In genomic region chr1:98054367-98054701, GRCh38 we compare ENCODE assay signal across 8 cellular contexts.
A peak's percentile ranks its signal among the peaks of the same experiment; 100 is the strongest.
DNase-seq lines count a peak whose midpoint lies in the region; ATAC-seq and TF ChIP-seq lines count a peak whose summit lies in the region.

No MANE protein-coding gene starts in this region.

- no TSS peak for BruUV-seq in Caco-2 (replicated peaks; lab: Mats Ljungman, UMichigan)

- ATAC-seq in stimulated activated effector memory CD8-positive, alpha-beta T cell treated with anti-CD3 and anti-CD28 coated beads, Interleukin-12 subunit alpha, Interleukin-12 subunit beta, amount 100 ng/mL, for 72 hours, result no peak
- no peak for ATAC-seq in GM18517 (IDR thresholded peaks at IDR 0.05; ENCODE audit: unreplicated experiment)

- CTCF ChIA-PET in activated CD4-positive, alpha-beta memory T cell treated with anti-CD3 and anti-CD28 coated beads, Interleukin-2, amount 10 ng/mL, durations not matched to agents 7 days and 5 days (lab: Charles Lee), result interaction anchor here (0.9 to 2.0 kb wide), 9 partner anchors 10 to 1089 kb away, joined by 3 to 18 read pairs (median 3); no protein-coding TSS in a partner anchor
- CTCF ChIA-PET in Caco-2 (lab: Charles Lee), result no interaction called here

- in situ Hi-C loops in GM13977 (cut with MboI; ENCODE audit: low pct_unique_long_range_greater_than_20kb, low sequenced_read_pairs, unreplicated experiment), result loop anchor here (25.0 kb wide), 1 partner anchor 1092 kb away; no protein-coding TSS in a partner anchor

- H3K27me3 Mint-ChIP-seq in T-helper 1 cell treated with Interleukin-12 subunit alpha and Interleukin-12 subunit beta and Interleukin-4 antibody, amounts not matched to agents 30 μg/mL and 1 μg/mL, for 36 hours (ENCODE audit: low read depth), result peaks cover 89% of the 10 kb centered on the region
- peaks cover 69% of the 10 kb centered on the region for H3K27me3 Mint-ChIP-seq in activated CD4-positive, alpha-beta memory T cell treated with anti-CD3 and anti-CD28 coated beads, Interleukin-2, amount 10 ng/mL, durations not matched to agents 7 days and 5 days
- no peaks in the 10 kb centered on the region for H3K27me3 Mint-ChIP-seq in Caco-2 (ENCODE audit: insufficient read depth, unreplicated experiment)

- peaks cover 3% of the 10 kb centered on the region; the same call in 1 of the 2 replicates for H3K4me1 ChIP-seq in Caco-2

- DNase-seq in T-helper 1 cell (no peak), Caco-2 (no peak), GM13977 (ENCODE audit: low spot score) (no peak)
- no peak for DNase-seq in activated CD4-positive, alpha-beta memory T cell treated with anti-CD3 and anti-CD28 coated beads, Interleukin-2, amount 10 ng/mL, durations not matched to agents 7 days and 5 days
- DNase-seq in stimulated activated effector memory CD8-positive, alpha-beta T cell treated with anti-CD3 and anti-CD28 coated beads, Interleukin-12 subunit alpha, Interleukin-12 subunit beta, amount 100 ng/mL, for 72 hours (ENCODE audit: low spot score in 2 of 2), result no peak

- no peaks in the 10 kb centered on the region for H3K36me3 ChIP-seq in Caco-2 (ENCODE audit: control insufficient read depth, insufficient read depth, low read length)

- peak overlapping the region; percentile 49 for H3K4me3 Mint-ChIP-seq in T-helper 1 cell treated with Interleukin-12 subunit alpha and Interleukin-12 subunit beta and Interleukin-4 antibody, amounts not matched to agents 30 μg/mL and 1 μg/mL, for 36 hours
- peak overlapping the region; percentile 31 for H3K4me3 Mint-ChIP-seq in activated CD4-positive, alpha-beta memory T cell treated with anti-CD3 and anti-CD28 coated beads, Interleukin-2, amount 10 ng/mL, durations not matched to agents 7 days and 5 days
- H3K4me3 Mint-ChIP-seq in stimulated activated effector memory CD8-positive, alpha-beta T cell treated with anti-CD3 and anti-CD28 coated beads, Interleukin-12 subunit alpha, Interleukin-12 subunit beta, amount 100 ng/mL, for 72 hours, result peak overlapping the region; percentile 76
- H3K4me3 Mint-ChIP-seq in Caco-2 (ENCODE audit: unreplicated experiment), result no peak overlapping the region

- no peaks in the 10 kb centered on the region for H3K9me3 ChIP-seq in Caco-2

- H3K4me1 Mint-ChIP-seq in T-helper 1 cell treated with Interleukin-12 subunit alpha and Interleukin-12 subunit beta and Interleukin-4 antibody, amounts not matched to agents 30 μg/mL and 1 μg/mL, for 36 hours (ENCODE audit: low read depth), result peaks cover 13% of the 10 kb centered on the region
- peaks cover 17% of the 10 kb centered on the region for H3K4me1 Mint-ChIP-seq in activated CD4-positive, alpha-beta memory T cell treated with anti-CD3 and anti-CD28 coated beads, Interleukin-2, amount 10 ng/mL, durations not matched to agents 7 days and 5 days
- H3K4me1 Mint-ChIP-seq in stimulated activated effector memory CD8-positive, alpha-beta T cell treated with anti-CD3 and anti-CD28 coated beads, Interleukin-12 subunit alpha, Interleukin-12 subunit beta, amount 100 ng/mL, for 72 hours, result peaks cover 21% of the 10 kb centered on the region
- peaks cover 7% of the 10 kb centered on the region for H3K4me1 Mint-ChIP-seq in Caco-2 (ENCODE audit: low read depth, unreplicated experiment)

- POLR2A ChIA-PET in activated CD4-positive, alpha-beta memory T cell treated with anti-CD3 and anti-CD28 coated beads, Interleukin-2, amount 10 ng/mL, durations not matched to agents 7 days and 5 days (lab: Charles Lee), result no interaction called here
- POLR2A ChIA-PET in Caco-2 (lab: Charles Lee), result no interaction called here

- H3K9me3 Mint-ChIP-seq in T-helper 1 cell treated with Interleukin-12 subunit alpha and Interleukin-12 subunit beta and Interleukin-4 antibody, amounts not matched to agents 30 μg/mL and 1 μg/mL, for 36 hours, result no peaks in the 10 kb centered on the region
- no peaks in the 10 kb centered on the region for H3K9me3 Mint-ChIP-seq in activated CD4-positive, alpha-beta memory T cell treated with anti-CD3 and anti-CD28 coated beads, Interleukin-2, amount 10 ng/mL, durations not matched to agents 7 days and 5 days
- no peaks in the 10 kb centered on the region for H3K9me3 Mint-ChIP-seq in stimulated activated effector memory CD8-positive, alpha-beta T cell treated with anti-CD3 and anti-CD28 coated beads, Interleukin-12 subunit alpha, Interleukin-12 subunit beta, amount 100 ng/mL, for 72 hours
- peaks cover 10% of the 10 kb centered on the region for H3K9me3 Mint-ChIP-seq in Caco-2 (ENCODE audit: unreplicated experiment)

- H3K36me3 Mint-ChIP-seq in T-helper 1 cell treated with Interleukin-12 subunit alpha and Interleukin-12 subunit beta and Interleukin-4 antibody, amounts not matched to agents 30 μg/mL and 1 μg/mL, for 36 hours (ENCODE audit: low read depth), result no peaks in the 10 kb centered on the region
- H3K36me3 Mint-ChIP-seq in activated CD4-positive, alpha-beta memory T cell treated with anti-CD3 and anti-CD28 coated beads, Interleukin-2, amount 10 ng/mL, durations not matched to agents 7 days and 5 days (ENCODE audit: low read depth), result peaks cover 3% of the 10 kb centered on the region
- peaks cover 7% of the 10 kb centered on the region for H3K36me3 Mint-ChIP-seq in stimulated activated effector memory CD8-positive, alpha-beta T cell treated with anti-CD3 and anti-CD28 coated beads, Interleukin-12 subunit alpha, Interleukin-12 subunit beta, amount 100 ng/mL, for 72 hours
- H3K36me3 Mint-ChIP-seq in Caco-2 (ENCODE audit: insufficient read depth, unreplicated experiment), result no peaks in the 10 kb centered on the region

- H3K4me3 ChIP-seq in iPS-11a (ENCODE audit: low read depth, low read length) (peak overlapping the region; percentile 33), Caco-2 (ENCODE audit: low read depth, low read length) (no peak overlapping the region)

- H3K27ac Mint-ChIP-seq in T-helper 1 cell treated with Interleukin-12 subunit alpha and Interleukin-12 subunit beta and Interleukin-4 antibody, amounts not matched to agents 30 μg/mL and 1 μg/mL, for 36 hours, result no peak overlapping the region
- no peak overlapping the region for H3K27ac Mint-ChIP-seq in activated CD4-positive, alpha-beta memory T cell treated with anti-CD3 and anti-CD28 coated beads, Interleukin-2, amount 10 ng/mL, durations not matched to agents 7 days and 5 days
- no peak overlapping the region for H3K27ac Mint-ChIP-seq in stimulated activated effector memory CD8-positive, alpha-beta T cell treated with anti-CD3 and anti-CD28 coated beads, Interleukin-12 subunit alpha, Interleukin-12 subunit beta, amount 100 ng/mL, for 72 hours
- H3K27ac Mint-ChIP-seq in Caco-2 (ENCODE audit: unreplicated experiment), result no peak overlapping the region

- TF ChIP-seq CTCF in Caco-2 (IDR thresholded peaks at IDR 0.05; ENCODE audit: insufficient read depth in 1 of 2, low read depth in 1 of 2, low read length in 1 of 2, severe bottlenecking in 1 of 2, unreplicated experiment in 1 of 2) (no peak), GM13977 (IDR thresholded peaks at IDR 0.05; ENCODE audit: extremely low read depth, insufficient read depth, missing control alignments) (no peak)

- H3K27me3 ChIP-seq in Caco-2 (replicated peaks; ENCODE audit: control insufficient read depth, insufficient read depth, low read length), result no peaks in the 10 kb centered on the region

- intact Hi-C loops in Caco-2 (cut with micrococcal nuclease; ENCODE audit: unreplicated experiment), result loop anchor here (5.0 kb wide), 2 partner anchors 237 to 442 kb away; no protein-coding TSS in a partner anchor
